Comparison of ENCODE assay signal across 8 cellular contexts in the genomic region with DNA sequence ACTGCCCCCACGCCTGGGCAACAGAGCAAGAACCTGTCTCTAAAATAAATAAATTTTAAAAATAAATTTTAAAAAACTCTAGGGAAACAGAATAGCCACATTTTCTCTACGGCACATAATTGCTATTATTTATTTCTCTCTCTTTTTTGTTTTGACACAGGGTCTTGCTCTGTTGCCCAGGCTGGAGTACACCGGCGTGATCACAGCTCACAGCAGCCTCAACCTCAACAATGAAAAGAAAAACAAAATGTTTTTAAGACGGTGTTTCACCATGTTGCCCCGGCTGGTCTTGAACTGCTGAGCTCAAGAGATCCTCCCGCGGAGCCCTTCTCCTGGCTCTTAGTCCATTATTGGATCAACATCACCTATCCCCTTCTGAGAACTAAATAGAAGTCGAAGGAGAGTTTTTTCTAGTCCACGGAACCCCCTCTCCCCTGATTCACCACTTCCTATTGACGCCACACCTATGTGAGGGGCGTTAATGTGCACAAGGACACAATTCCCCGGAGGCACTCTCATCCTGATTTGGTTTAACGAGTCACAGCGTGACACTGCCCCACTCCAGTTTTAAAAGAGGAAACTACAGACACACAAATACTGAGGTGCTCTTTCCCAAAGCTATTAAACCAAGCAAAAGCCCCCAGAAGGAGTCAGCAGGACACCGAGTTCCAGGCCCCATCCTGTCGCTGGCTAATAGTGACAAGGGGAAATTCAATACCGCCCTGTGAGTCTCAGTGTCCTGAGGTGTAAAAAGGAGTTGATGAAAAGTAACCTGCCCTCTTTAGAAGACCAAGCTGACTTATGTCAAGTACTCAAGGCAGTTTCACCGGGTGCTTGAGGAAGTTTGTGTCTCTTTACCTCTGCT. TPM values are rescaled to one million over a fixed set of nuclear protein-coding genes. Genes with fewer than 3 reads are reported as not detected.
DNase-seq lines count a peak whose midpoint lies in the region; ATAC-seq, FAIRE-seq and TF ChIP-seq lines count a peak whose summit lies in the region.

No MANE protein-coding gene starts in this region.

- peak overlapping the region; percentile 90 to 94 for H3K4me3 Mint-ChIP-seq in stimulated activated naive CD8-positive, alpha-beta T cell treated with anti-CD3 and anti-CD28 coated beads, Interleukin-15, amount 100 ng/mL, for 72 hours

- peak overlapping the region; percentile 93 for H3K4me3 ChIP-seq in K562

- peak overlapping the region; percentile 86 to 99 for H3K27ac Mint-ChIP-seq in stimulated activated naive CD8-positive, alpha-beta T cell treated with anti-CD3 and anti-CD28 coated beads, Interleukin-15, amount 100 ng/mL, for 72 hours

- no peak for TF ChIP-seq POLR2A in K562 (conservative IDR thresholded peaks at IDR 0.05)

- no peaks in the 10 kb centered on the region for H3K9me3 Mint-ChIP-seq in stimulated activated naive CD8-positive, alpha-beta T cell treated with anti-CD3 and anti-CD28 coated beads, Interleukin-15, amount 100 ng/mL, for 72 hours

- peak; percentile 26 for FAIRE-seq in K562 (lab: Jason Lieb, UNC)

- H3K4me2 ChIP-seq in K562 (ENCODE audit: insufficient read depth, low read length) = peak overlapping the region; percentile 94

- H3K79me2 ChIP-seq in K562 (ENCODE audit: control insufficient read depth, insufficient read depth, low read length) = peaks cover 47% of the 10 kb centered on the region

- H3K9ac ChIP-seq in K562 (ENCODE audit: insufficient read depth in 1 of 2, low read depth in 2 of 2, low read length in 2 of 2) = peak overlapping the region; percentile 93 to 94

- TF ChIP-seq CTCF in K562 (IDR thresholded peaks at IDR 0.05 in 2 of 3, conservative IDR thresholded peaks at IDR 0.05 in 1 of 3; ENCODE audit: insufficient read depth in 2 of 3, low read depth in 1 of 3, low read length in 3 of 3) (no peak), omental fat pad (IDR thresholded peaks at IDR 0.05) (no peak)

- in situ Hi-C loops in K562 (cut with MboI) = loop anchor here (5.0 kb wide), 1 partner anchor 68 kb away; no protein-coding TSS in a partner anchor

- peak; percentile 23 for ATAC-seq in K562
- no peak for ATAC-seq in stimulated activated naive CD8-positive, alpha-beta T cell treated with anti-CD3 and anti-CD28 coated beads, Interleukin-15, amount 100 ng/mL, for 72 hours
- ATAC-seq in omental fat pad (ENCODE audit: low FRiP score) = no peak

- no peaks in the 10 kb centered on the region for H3K27me3 Mint-ChIP-seq in stimulated activated naive CD8-positive, alpha-beta T cell treated with anti-CD3 and anti-CD28 coated beads, Interleukin-15, amount 100 ng/mL, for 72 hours

- H3K9me1 ChIP-seq in K562 (ENCODE audit: control insufficient read depth, insufficient read depth, low read length) = no peaks in the 10 kb centered on the region

- TF ChIP-seq RAD21 in K562 (CRISPR knock-in tag; conservative IDR thresholded peaks at IDR 0.05 in 1 of 2, IDR thresholded peaks at IDR 0.05 in 1 of 2) = no peak

- peak overlapping the region; percentile 97 for H3K27ac ChIP-seq in K562 (ENCODE audit: extremely low read depth, low read depth, low read length)

- peaks cover 11 to 14% of the 10 kb centered on the region in 2 experiments; a peak in 4 of 5 replicates for H3K4me1 ChIP-seq in K562 (replicated peaks in 1 of 2; ENCODE audit: control insufficient read depth in 2 of 2, insufficient read depth in 2 of 2, low read length in 2 of 2)

- 18% methylated on average over 19 of the region's 19 CpGs for WGBS in K562 (ENCODE audit: insufficient coverage, low coverage, missing lambda C conversion rate)

- peaks cover 10 to 19% of the 10 kb centered on the region in 2 experiments; a peak in 3 of 5 replicates for H3K27me3 ChIP-seq in K562 (ENCODE audit: control insufficient read depth in 2 of 2, insufficient read depth in 2 of 2, low read length in 2 of 2)

- intact Hi-C loops in K562 (cut with micrococcal nuclease) = loop anchor here (10.0 kb wide), 1 partner anchor 450 kb away; the partner anchor contains the start of gene CABLES1

- H3K4me1 Mint-ChIP-seq in stimulated activated naive CD8-positive, alpha-beta T cell treated with anti-CD3 and anti-CD28 coated beads, Interleukin-15, amount 100 ng/mL, for 72 hours = peaks cover 46% of the 10 kb centered on the region

- H3K9me3 ChIP-seq in K562 (replicated peaks; ENCODE audit: control insufficient read depth, insufficient read depth, low read depth, low read length) = no peaks in the 10 kb centered on the region

- peak overlapping the region; percentile 99 for H2AFZ ChIP-seq in K562 (ENCODE audit: low read depth, low read length)

- no peaks in the 10 kb centered on the region; the same call in 1 of the 2 replicates for H4K20me1 ChIP-seq in K562 (replicated peaks; ENCODE audit: control insufficient read depth, insufficient read depth, low read length)

- POLR2A ChIA-PET in K562 (lab: Yijun Ruan, JAX) = interaction anchor here (0.6 to 1.6 kb wide), 7 partner anchors 9 to 413 kb away, joined by 3 to 5 read pairs (median 3); no protein-coding TSS in a partner anchor

- CTCF ChIA-PET in K562 (lab: Yijun Ruan, JAX; ENCODE audit: low intra/inter-chr PET ratio) = interaction anchor here (2.5 to 3.3 kb wide), 2 partner anchors 70 to 87 kb away, joined by 12 to 24 read pairs; no protein-coding TSS in a partner anchor

- TF ChIP-seq EP300 in K562 (IDR thresholded peaks at IDR 0.05; ENCODE audit: low read length) = peak; percentile 9; the same call in 1 of the 2 replicates

- TSS peak; percentile 54 for BruUV-seq in K562 (replicated peaks; lab: Mats Ljungman, UMichigan)

- H3K36me3 ChIP-seq in K562 (ENCODE audit: control insufficient read depth, insufficient read depth, low read length) = peaks cover 15% of the 10 kb centered on the region; the same call in 1 of the 3 replicates

- peak; percentile 36 for DNase-seq in NCI-H82 (lab: John Stamatoyannopoulos, UW)
- no peak for DNase-seq in NCI-H82 treated with DMSO at 0.1 percent for 48 hours (lab: John Stamatoyannopoulos, UW; ENCODE audit: unreplicated experiment)
- peak; percentile 47 for DNase-seq in NCI-H345 (lab: John Stamatoyannopoulos, UW)
- peak; percentile 41 to 63 (median 44) for DNase-seq in K562 (ENCODE audit: extremely low read depth in 1 of 4, low spot score in 3 of 4)
- DNase-seq in kidney glomerular epithelial cell (lab: John Stamatoyannopoulos, UW) = peak; percentile 48
- DNase-seq in stimulated activated naive CD8-positive, alpha-beta T cell treated with anti-CD3 and anti-CD28 coated beads, Interleukin-15, amount 100 ng/mL, for 72 hours = peak; percentile 12 to 21
- no peak for DNase-seq in GOT3 (lab: John Stamatoyannopoulos, UW)
- DNase-seq in omental fat pad (ENCODE audit: low spot score) = no peak

TF ChIP-seq in K562, 482 proteins besides CTCF, POLR2A, EP300 and RAD21 (continues in another document):
- TF ChIP-seq, protein P1, sequence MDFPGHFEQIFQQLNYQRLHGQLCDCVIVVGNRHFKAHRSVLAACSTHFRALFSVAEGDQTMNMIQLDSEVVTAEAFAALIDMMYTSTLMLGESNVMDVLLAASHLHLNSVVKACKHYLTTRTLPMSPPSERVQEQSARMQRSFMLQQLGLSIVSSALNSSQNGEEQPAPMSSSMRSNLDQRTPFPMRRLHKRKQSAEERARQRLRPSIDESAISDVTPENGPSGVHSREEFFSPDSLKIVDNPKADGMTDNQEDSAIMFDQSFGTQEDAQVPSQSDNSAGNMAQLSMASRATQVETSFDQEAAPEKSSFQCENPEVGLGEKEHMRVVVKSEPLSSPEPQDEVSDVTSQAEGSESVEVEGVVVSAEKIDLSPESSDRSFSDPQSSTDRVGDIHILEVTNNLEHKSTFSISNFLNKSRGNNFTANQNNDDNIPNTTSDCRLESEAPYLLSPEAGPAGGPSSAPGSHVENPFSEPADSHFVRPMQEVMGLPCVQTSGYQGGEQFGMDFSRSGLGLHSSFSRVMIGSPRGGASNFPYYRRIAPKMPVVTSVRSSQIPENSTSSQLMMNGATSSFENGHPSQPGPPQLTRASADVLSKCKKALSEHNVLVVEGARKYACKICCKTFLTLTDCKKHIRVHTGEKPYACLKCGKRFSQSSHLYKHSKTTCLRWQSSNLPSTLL (IDR thresholded peaks at IDR 0.05) = no peak
- TF ChIP-seq GTF2F1 (IDR thresholded peaks at IDR 0.05; ENCODE audit: low read depth, low read length) = no peak
- no peak for TF ChIP-seq CBX5 (IDR thresholded peaks at IDR 0.05; ENCODE audit: borderline replicate concordance, low read depth)
- TF ChIP-seq SP1 (CRISPR knock-in tag; IDR thresholded peaks at IDR 0.05) = 0 out of 2 replicates have a peak, but pooled peaks have one; percentile 7
- TF ChIP-seq RCOR1 (IDR thresholded peaks at IDR 0.05; ENCODE audit: borderline replicate concordance in 1 of 2, low read depth in 2 of 2, low read length in 2 of 2) = 0 out of 4 replicates have a peak, but pooled peaks of 1 of the 2 experiments have one; percentile 4
- no peak for TF ChIP-seq ZNF780A (CRISPR knock-in tag; IDR thresholded peaks at IDR 0.05)
- no peak for TF ChIP-seq NR3C1 (CRISPR knock-in tag; IDR thresholded peaks at IDR 0.05)
- TF ChIP-seq RBM15 (IDR thresholded peaks at IDR 0.05; ENCODE audit: insufficient read depth, low read length) = no peak
- TF ChIP-seq ZNF121 (CRISPR knock-in tag; conservative IDR thresholded peaks at IDR 0.05) = 0 out of 2 replicates have a peak, but pooled peaks have one; percentile 38

RNA-seq across cellular contexts. Expression of gene NPC1, which starts 1.1 kb away (rescaled TPM):
- total RNA-seq in K562 (2011; cell fraction: chromatin; rRNA removed; ENCODE audit: low replicate concordance) = 287 and 292 TPM in 2 replicates
- 238 and 263 TPM in 2 replicates for total RNA-seq in K562 (2011; cell fraction: nucleolus; rRNA removed)
- 259 and 261 TPM in 2 replicates for total RNA-seq in K562 (2011; cell fraction: nucleoplasm; rRNA removed)
- 27.6 and 37.1 TPM in 2 replicates for total RNA-seq in K562 (2014; rRNA removed)
- total RNA-seq in K562 (2014; rRNA removed; fragmentation: Illumina TruSeq; extraction: Trizol) = 29.3 and 29.5 TPM in 2 replicates
- total RNA-seq in K562 (2015; rRNA removed; fragmentation: Illumina TruSeq; extraction: Trizol) = 23.9 TPM in 2 replicates
- total RNA-seq in K562 (2021) = 42.5 and 45.9 TPM in 2 replicates
- polyA plus RNA-seq in K562 (2011; rRNA removed) = 41.1 and 46.5 TPM in 2 replicates
- 51.7 and 58.3 TPM in 2 replicates for polyA plus RNA-seq in K562 (2011; cell fraction: cytosol; rRNA removed)
- 128 and 144 TPM in 2 replicates for polyA plus RNA-seq in K562 (2011; cell fraction: nucleus; rRNA removed)
- polyA plus RNA-seq in K562 (2012) = 25.2 and 35.2 TPM in 2 replicates
- polyA plus RNA-seq in K562 (2014; fragmentation: Illumina TruSeq; extraction: Trizol) = 31.6 and 32.0 TPM in 2 replicates
- polyA plus RNA-seq in K562 (2014; fragmentation: Nextera tagmentation; extraction: Ambion mirVana) = 10 to 100 TPM; 17.1 to 19.1 TPM
- polyA plus RNA-seq in K562 (2014; rRNA removed) = 23.4 and 26.6 TPM in 2 replicates
- 90.7 and 106 TPM in 2 replicates for polyA minus RNA-seq in K562 (2011; rRNA and poly(A)+ RNA removed)
- polyA minus RNA-seq in K562 (2011; cell fraction: cytosol; rRNA and poly(A)+ RNA removed) = 49.1 and 49.2 TPM in 2 replicates
- polyA minus RNA-seq in K562 (2011; cell fraction: nucleus; rRNA and poly(A)+ RNA removed) = 67.6 and 93.7 TPM in 2 replicates
- total RNA-seq in omental fat pad = 100 to 1,000 TPM in 1 of 4 donors, 10 to 100 TPM in 3; 49.3 to 116 (median 54.7) TPM

Comparison
In these comparisons a context has a peak if more than half of its experiments do, and no peak if none do; other contexts are left out.
1. DNase-seq: peak in NCI-H82 (single experiment), NCI-H345 (single experiment), K562 (4 of 4), kidney glomerular epithelial cell (single experiment) and stimulated activated naive CD8-positive, alpha-beta T cell treated with anti-CD3 and anti-CD28 coated beads, Interleukin-15, amount 100 ng/mL, for 72 hours (2 of 2); none in NCI-H82 treated with DMSO at 0.1 percent for 48 hours (single experiment), GOT3 (single experiment) and omental fat pad (single experiment).